In genomic region chr4:142844782-142845181, GRCh38 we compare ENCODE assay signal across 1 cellular context.
TF ChIP-seq lines count a peak whose summit lies in the region.

No MANE protein-coding gene starts in this region.

TF ChIP-seq in WTC11, 78 proteins besides CTCF, POLR2A, EP300 and RAD21 (continued from another document):
- TF ChIP-seq, protein P1, sequence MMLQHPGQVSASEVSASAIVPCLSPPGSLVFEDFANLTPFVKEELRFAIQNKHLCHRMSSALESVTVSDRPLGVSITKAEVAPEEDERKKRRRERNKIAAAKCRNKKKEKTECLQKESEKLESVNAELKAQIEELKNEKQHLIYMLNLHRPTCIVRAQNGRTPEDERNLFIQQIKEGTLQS (CRISPR knock-in tag; conservative IDR thresholded peaks at IDR 0.05): no peak
- TF ChIP-seq, protein P2, sequence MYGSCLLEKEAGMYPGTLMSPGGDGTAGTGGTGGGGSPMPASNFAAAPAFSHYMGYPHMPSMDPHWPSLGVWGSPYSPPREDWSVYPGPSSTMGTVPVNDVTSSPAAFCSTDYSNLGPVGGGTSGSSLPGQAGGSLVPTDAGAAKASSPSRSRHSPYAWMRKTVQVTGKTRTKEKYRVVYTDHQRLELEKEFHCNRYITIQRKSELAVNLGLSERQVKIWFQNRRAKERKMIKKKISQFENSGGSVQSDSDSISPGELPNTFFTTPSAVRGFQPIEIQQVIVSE (CRISPR knock-in tag; IDR thresholded peaks at IDR 0.05; ENCODE audit: borderline replicate concordance): no peak
- TF ChIP-seq USF2 (CRISPR knock-in tag; IDR thresholded peaks at IDR 0.05) (no peak), TEAD1 (CRISPR knock-in tag; IDR thresholded peaks at IDR 0.05) (no peak), KAT7 (CRISPR knock-in tag; IDR thresholded peaks at IDR 0.05; ENCODE audit: borderline replicate concordance) (no peak), ZNF263 (CRISPR knock-in tag; IDR thresholded peaks at IDR 0.05; ENCODE audit: low read depth) (no peak), NFE2L1 (CRISPR knock-in tag; IDR thresholded peaks at IDR 0.05) (no peak), JUN (CRISPR knock-in tag; IDR thresholded peaks at IDR 0.05) (no peak), NR1H2 (CRISPR knock-in tag; IDR thresholded peaks at IDR 0.05) (no peak)
